In the genomic region with DNA sequence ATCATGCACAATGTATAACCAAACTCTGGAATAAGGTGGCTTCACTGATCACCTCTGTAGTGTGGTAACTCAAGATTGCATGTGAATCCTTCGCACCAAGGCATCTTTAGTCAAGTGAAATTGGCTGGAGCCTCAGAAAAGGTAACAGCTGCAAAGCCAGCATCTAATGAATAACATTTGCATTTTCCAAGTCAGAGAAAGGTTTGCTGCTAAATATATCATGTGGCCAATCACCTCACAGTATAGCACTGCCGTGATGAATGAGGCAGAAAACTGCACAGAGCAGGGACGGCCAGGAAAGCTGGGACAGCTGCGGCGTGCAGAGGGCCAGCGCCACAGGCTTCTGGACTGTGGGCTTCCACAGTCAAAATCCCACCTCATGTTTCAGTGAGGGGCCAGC, we compare ENCODE assay signal across 9 cellular contexts. TPM values are rescaled to one million over a fixed set of nuclear protein-coding genes. Genes with fewer than 3 reads are reported as not detected.
A peak's percentile ranks its signal among the peaks of the same experiment; 100 is the strongest.
DNase-seq lines count a peak whose midpoint lies in the region; ATAC-seq, FAIRE-seq and TF ChIP-seq lines count a peak whose summit lies in the region.
"Had no signal": no experiment of that assay in that cellular context is flagged by ENCODE, and none has a peak within 500 bp of the region (broad histone marks: within the 10 kb centered on the region; RNA-seq: fewer than 3 reads in every experiment).

No MANE protein-coding gene starts in this region.

- TF ChIP-seq POLR2A in GM15510 (IDR thresholded peaks at IDR 0.05; ENCODE audit: borderline replicate concordance, extremely low read depth, insufficient read length) (peak; percentile 56), K562 (conservative IDR thresholded peaks at IDR 0.05) (no peak), Peyer's patch (IDR thresholded peaks at IDR 0.05) (no peak), thyroid gland (IDR thresholded peaks at IDR 0.05) (no peak)

- no peak for TF ChIP-seq EP300 in K562 (IDR thresholded peaks at IDR 0.05; ENCODE audit: low read length)

- TF ChIP-seq CTCF in K562 (IDR thresholded peaks at IDR 0.05 in 2 of 3, conservative IDR thresholded peaks at IDR 0.05 in 1 of 3; ENCODE audit: insufficient read depth in 2 of 3, low read depth in 1 of 3, low read length in 3 of 3) (no peak), Peyer's patch (IDR thresholded peaks at IDR 0.05) (no peak), thyroid gland (IDR thresholded peaks at IDR 0.05) (no peak)

- H3K36me3 ChIP-seq in K562 (ENCODE audit: control insufficient read depth, insufficient read depth, low read length) (peaks cover 52% of the 10 kb centered on the region; the same call in 2 of the 3 replicates), Peyer's patch (no peaks in the 10 kb centered on the region), thyroid gland (no peaks in the 10 kb centered on the region)

- ATAC-seq in GM21367 (IDR thresholded peaks at IDR 0.05; ENCODE audit: unreplicated experiment) (peak; percentile 61), HG03108 (IDR thresholded peaks at IDR 0.05; ENCODE audit: unreplicated experiment) (peak; percentile 45), K562 (peak; percentile 45)
- ATAC-seq: CD8-positive, alpha-beta T cell had no signal

- peak overlapping the region in 1 of 2 experiments; percentile 77; a peak in 2 of 4 replicates for H3K9ac ChIP-seq in K562 (ENCODE audit: insufficient read depth in 1 of 2, low read depth in 2 of 2, low read length in 2 of 2)

- H3K9me1 ChIP-seq in K562 (ENCODE audit: control insufficient read depth, insufficient read depth, low read length) = no peaks in the 10 kb centered on the region

- H3K9me3 ChIP-seq in K562 (replicated peaks; ENCODE audit: control insufficient read depth, insufficient read depth, low read depth, low read length) = no peaks in the 10 kb centered on the region
- no peaks in the 10 kb centered on the region for H3K9me3 ChIP-seq in Peyer's patch
- no peaks in the 10 kb centered on the region for H3K9me3 ChIP-seq in thyroid gland

- TF ChIP-seq RAD21 in K562 (CRISPR knock-in tag; conservative IDR thresholded peaks at IDR 0.05 in 1 of 2, IDR thresholded peaks at IDR 0.05 in 1 of 2) = no peak

- no peaks in the 10 kb centered on the region for H4K20me1 ChIP-seq in K562 (replicated peaks; ENCODE audit: control insufficient read depth, insufficient read depth, low read length)

- H3K4me1 ChIP-seq in K562 (replicated peaks in 1 of 2; ENCODE audit: control insufficient read depth in 2 of 2, insufficient read depth in 2 of 2, low read length in 2 of 2) = peaks cover 3 to 27% of the 10 kb centered on the region in 2 experiments; a peak in 4 of 5 replicates
- no peaks in the 10 kb centered on the region for H3K4me1 ChIP-seq in Peyer's patch
- peaks cover 0 to 4% of the 10 kb centered on the region in 2 donors for H3K4me1 ChIP-seq in thyroid gland

- in situ Hi-C loops in K562 (cut with MboI) = loop anchor here (25.0 kb wide), 1 partner anchor 514 kb away; no protein-coding TSS in a partner anchor

- H3K4me3 ChIP-seq in K562 = no peak overlapping the region
- H3K4me3 ChIP-seq in Peyer's patch = no peak overlapping the region
- H3K4me3 ChIP-seq in thyroid gland (replicated peaks in 1 of 3) = no peak overlapping the region

- peaks cover 91% of the 10 kb centered on the region for H3K79me2 ChIP-seq in K562 (ENCODE audit: control insufficient read depth, insufficient read depth, low read length)

- no peak for DNase-seq in K562 (ENCODE audit: extremely low read depth in 1 of 4, low spot score in 3 of 4)
- no peak for DNase-seq in Peyer's patch
- no peak for DNase-seq in ureter (ENCODE audit: low spot score)
- DNase-seq in thyroid gland = no peak
- no peak for DNase-seq in SHP77 (lab: John Stamatoyannopoulos, UW)
- DNase-seq: CD8-positive, alpha-beta T cell had no signal

- no peak for FAIRE-seq in K562 (lab: Jason Lieb, UNC)

- no peak overlapping the region for H3K4me2 ChIP-seq in K562 (ENCODE audit: insufficient read depth, low read length)

- CTCF ChIA-PET in K562 (lab: Yijun Ruan, JAX; ENCODE audit: low intra/inter-chr PET ratio) = no interaction called here

- H3K27me3 ChIP-seq in K562 (ENCODE audit: control insufficient read depth in 2 of 2, insufficient read depth in 2 of 2, low read length in 2 of 2) (no peaks in the 10 kb centered on the region), Peyer's patch (no peaks in the 10 kb centered on the region), thyroid gland (no peaks in the 10 kb centered on the region)

- H3K27ac ChIP-seq in K562 (ENCODE audit: extremely low read depth, low read depth, low read length) = no peak overlapping the region
- H3K27ac ChIP-seq in Peyer's patch = no peak overlapping the region
- H3K27ac ChIP-seq in thyroid gland = no peak overlapping the region

- POLR2A ChIA-PET in K562 (lab: Yijun Ruan, JAX) = interaction anchor here (1.7 kb wide), 1 partner anchor 9 kb away, joined by 8 read pairs; no protein-coding TSS in a partner anchor

- BruUV-seq in K562 (replicated peaks; lab: Mats Ljungman, UMichigan) = no TSS peak

- intact Hi-C loops in K562 (cut with micrococcal nuclease) (no loop called here), thyroid gland (cut with DNase I) (loop anchor here (10.0 kb wide), 1 partner anchor 517 kb away; no protein-coding TSS in a partner anchor)

- WGBS in K562 (ENCODE audit: insufficient coverage, low coverage, missing lambda C conversion rate) = 85% methylated on average over 6 of the region's 6 CpGs
- WGBS in thyroid gland, 2 donors = 90 to 98% methylated on average over 6 of the region's 6 CpGs

- H2AFZ ChIP-seq in K562 (ENCODE audit: low read depth, low read length) = no peak overlapping the region

TF ChIP-seq in K562, 482 proteins besides CTCF, POLR2A, EP300 and RAD21 (continues in another document):
- no peak for TF ChIP-seq BRD9 (IDR thresholded peaks at IDR 0.05; ENCODE audit: low read depth, partially characterized antibody)
- no peak for TF ChIP-seq ZNF76 (CRISPR knock-in tag; IDR thresholded peaks at IDR 0.05; ENCODE audit: borderline replicate concordance)
- no peak for TF ChIP-seq GATA2 (CRISPR knock-in tag; IDR thresholded peaks at IDR 0.05)
- TF ChIP-seq, protein P1, sequence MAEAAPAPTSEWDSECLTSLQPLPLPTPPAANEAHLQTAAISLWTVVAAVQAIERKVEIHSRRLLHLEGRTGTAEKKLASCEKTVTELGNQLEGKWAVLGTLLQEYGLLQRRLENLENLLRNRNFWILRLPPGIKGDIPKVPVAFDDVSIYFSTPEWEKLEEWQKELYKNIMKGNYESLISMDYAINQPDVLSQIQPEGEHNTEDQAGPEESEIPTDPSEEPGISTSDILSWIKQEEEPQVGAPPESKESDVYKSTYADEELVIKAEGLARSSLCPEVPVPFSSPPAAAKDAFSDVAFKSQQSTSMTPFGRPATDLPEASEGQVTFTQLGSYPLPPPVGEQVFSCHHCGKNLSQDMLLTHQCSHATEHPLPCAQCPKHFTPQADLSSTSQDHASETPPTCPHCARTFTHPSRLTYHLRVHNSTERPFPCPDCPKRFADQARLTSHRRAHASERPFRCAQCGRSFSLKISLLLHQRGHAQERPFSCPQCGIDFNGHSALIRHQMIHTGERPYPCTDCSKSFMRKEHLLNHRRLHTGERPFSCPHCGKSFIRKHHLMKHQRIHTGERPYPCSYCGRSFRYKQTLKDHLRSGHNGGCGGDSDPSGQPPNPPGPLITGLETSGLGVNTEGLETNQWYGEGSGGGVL (CRISPR knock-in tag; IDR thresholded peaks at IDR 0.05) = no peak
- TF ChIP-seq PML (IDR thresholded peaks at IDR 0.05; ENCODE audit: low read length) = no peak
- TF ChIP-seq KAT8 (IDR thresholded peaks at IDR 0.05; ENCODE audit: low read depth) = no peak

RNA-seq across cellular contexts. Expression of a gene that starts 18.5 kb away (rescaled TPM):
- total RNA-seq in K562 (2011; cell fraction: chromatin; rRNA removed; ENCODE audit: low replicate concordance) = 113 and 199 TPM in 2 replicates
- total RNA-seq in K562 (2011; cell fraction: nucleolus; rRNA removed) = 69.4 and 77.0 TPM in 2 replicates
- total RNA-seq in K562 (2011; cell fraction: nucleoplasm; rRNA removed) = 108 and 163 TPM in 2 replicates
- total RNA-seq in K562 (2014; rRNA removed) (79.2 and 90.9 TPM in 2 replicates), K562 (2014; rRNA removed; fragmentation: Illumina TruSeq; extraction: Trizol) (127 and 130 TPM in 2 replicates), K562 (2015; rRNA removed; fragmentation: Illumina TruSeq; extraction: Trizol) (104 and 105 TPM in 2 replicates), K562 (2021) (96.7 and 97.6 TPM in 2 replicates), Peyer's patch (10 to 100 TPM; 20.8 to 39.6 (median 24.7) TPM), ureter (69.0 TPM), thyroid gland (10 to 100 TPM; 71.4 to 86.1 (median 80.4) TPM)
- polyA plus RNA-seq in K562 (2011; rRNA removed) (118 and 144 TPM in 2 replicates), K562 (2014; fragmentation: Illumina TruSeq; extraction: Trizol) (111 and 125 TPM in 2 replicates), K562 (2014; fragmentation: Nextera tagmentation; extraction: Ambion mirVana) (100 to 1,000 TPM; 106 to 122 TPM), K562 (2014; rRNA removed) (73.6 and 79.9 TPM in 2 replicates)
- polyA plus RNA-seq in K562 (2011; cell fraction: cytosol; rRNA removed) = 103 and 114 TPM in 2 replicates
- 77.8 and 78.9 TPM in 2 replicates for polyA plus RNA-seq in K562 (2011; cell fraction: nucleus; rRNA removed)
- 64.0 and 66.5 TPM in 2 replicates for polyA plus RNA-seq in K562 (2012)
- polyA minus RNA-seq in K562 (2011; rRNA and poly(A)+ RNA removed) = 143 and 145 TPM in 2 replicates
- 90.5 and 106 TPM in 2 replicates for polyA minus RNA-seq in K562 (2011; cell fraction: cytosol; rRNA and poly(A)+ RNA removed)
- 64.1 and 85.1 TPM in 2 replicates for polyA minus RNA-seq in K562 (2011; cell fraction: nucleus; rRNA and poly(A)+ RNA removed)

RNA-seq across cellular contexts. Expression of a gene that starts 18.6 kb away (rescaled TPM):
- 14.6 and 25.8 TPM in 2 replicates for total RNA-seq in K562 (2011; cell fraction: chromatin; rRNA removed; ENCODE audit: low replicate concordance)
- 9.7 and 10.5 TPM in 2 replicates for total RNA-seq in K562 (2011; cell fraction: nucleolus; rRNA removed)
- 15.5 and 22.9 TPM in 2 replicates for total RNA-seq in K562 (2011; cell fraction: nucleoplasm; rRNA removed)
- 12.5 and 14.6 TPM in 2 replicates for total RNA-seq in K562 (2014; rRNA removed)
- total RNA-seq in K562 (2014; rRNA removed; fragmentation: Illumina TruSeq; extraction: Trizol) = 18.3 and 19.4 TPM in 2 replicates
- total RNA-seq in K562 (2015; rRNA removed; fragmentation: Illumina TruSeq; extraction: Trizol) = 11.9 and 12.6 TPM in 2 replicates
- 18.7 and 20.6 TPM in 2 replicates for total RNA-seq in K562 (2021)
- polyA plus RNA-seq in K562 (2011; rRNA removed) = 24.7 and 28.5 TPM in 2 replicates
- 10.2 and 14.1 TPM in 2 replicates for polyA plus RNA-seq in K562 (2011; cell fraction: cytosol; rRNA removed)
- polyA plus RNA-seq in K562 (2011; cell fraction: nucleus; rRNA removed) = 19.5 and 27.6 TPM in 2 replicates
- polyA plus RNA-seq in K562 (2012) = 11.1 and 11.4 TPM in 2 replicates
- 13.6 and 14.6 TPM in 2 replicates for polyA plus RNA-seq in K562 (2014; fragmentation: Illumina TruSeq; extraction: Trizol)
- 10 to 100 TPM; 18.6 to 19.6 TPM for polyA plus RNA-seq in K562 (2014; fragmentation: Nextera tagmentation; extraction: Ambion mirVana)
- 14.1 and 18.8 TPM in 2 replicates for polyA plus RNA-seq in K562 (2014; rRNA removed)
- polyA minus RNA-seq in K562 (2011; rRNA and poly(A)+ RNA removed) = 26.3 and 26.7 TPM in 2 replicates
- 8.0 and 8.8 TPM in 2 replicates for polyA minus RNA-seq in K562 (2011; cell fraction: cytosol; rRNA and poly(A)+ RNA removed)
- 14.4 and 18.4 TPM in 2 replicates for polyA minus RNA-seq in K562 (2011; cell fraction: nucleus; rRNA and poly(A)+ RNA removed)
- 10 to 100 TPM in 2 of 4 donors, 1 to 10 TPM in 2; 4.0 to 13.2 (median 8.7) TPM for total RNA-seq in Peyer's patch
- 17.0 TPM for total RNA-seq in ureter
- total RNA-seq in thyroid gland = 10 to 100 TPM in 3 of 4 donors, 1 to 10 TPM in 1; 7.8 to 15.9 (median 11.5) TPM
